1 cellular context compared by ENCODE assay signal in the genomic region with DNA sequence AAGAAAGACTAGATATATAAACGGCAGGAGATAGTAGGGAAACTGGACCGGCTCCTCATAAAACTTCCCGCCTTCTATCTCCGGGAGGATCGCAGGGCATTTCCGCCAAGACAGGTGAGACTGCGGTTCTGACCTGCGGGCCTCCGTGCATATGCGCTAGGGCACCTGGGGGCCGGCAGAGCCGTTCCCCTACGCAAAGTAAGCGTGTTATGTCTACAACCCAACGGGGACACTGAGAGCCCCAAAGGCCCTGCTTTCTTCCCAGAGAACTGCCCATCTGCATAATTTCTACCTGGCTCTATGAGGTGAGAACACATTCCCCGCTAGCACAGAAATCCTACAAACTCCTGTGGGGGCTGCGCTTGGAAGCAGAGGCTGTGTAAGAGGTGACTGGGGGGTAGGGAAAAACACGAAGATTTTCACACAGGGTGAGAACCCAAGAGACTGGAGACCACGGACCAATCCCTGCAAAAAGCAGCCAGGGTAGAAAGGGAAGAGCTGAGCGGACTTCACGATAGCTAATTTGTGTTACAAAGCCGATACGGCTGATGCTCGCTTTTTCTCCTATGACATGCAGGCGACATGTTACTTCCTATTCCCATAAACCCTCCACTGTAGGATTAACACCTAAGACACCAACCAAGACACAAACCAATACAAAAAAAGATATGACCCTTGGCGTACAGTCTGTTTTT.
TF ChIP-seq lines count a peak whose summit lies in the region.

No MANE protein-coding gene starts in this region.

TF ChIP-seq in GM12878, 131 proteins besides CTCF, POLR2A, EP300 and RAD21 (continued from another document):
- peak; percentile 71; the same call in 1 of the 2 replicates for TF ChIP-seq PAX5 (IDR thresholded peaks at IDR 0.05; ENCODE audit: borderline replicate concordance, low read depth, low read length)
- peak; percentile 91; the same call in 1 of the 2 replicates for TF ChIP-seq TARDBP (IDR thresholded peaks at IDR 0.05; ENCODE audit: borderline replicate concordance)
- TF ChIP-seq YY1 (IDR thresholded peaks at IDR 0.05; ENCODE audit: low read depth, low read length), result peak; percentile 85
- TF ChIP-seq, protein P1, sequence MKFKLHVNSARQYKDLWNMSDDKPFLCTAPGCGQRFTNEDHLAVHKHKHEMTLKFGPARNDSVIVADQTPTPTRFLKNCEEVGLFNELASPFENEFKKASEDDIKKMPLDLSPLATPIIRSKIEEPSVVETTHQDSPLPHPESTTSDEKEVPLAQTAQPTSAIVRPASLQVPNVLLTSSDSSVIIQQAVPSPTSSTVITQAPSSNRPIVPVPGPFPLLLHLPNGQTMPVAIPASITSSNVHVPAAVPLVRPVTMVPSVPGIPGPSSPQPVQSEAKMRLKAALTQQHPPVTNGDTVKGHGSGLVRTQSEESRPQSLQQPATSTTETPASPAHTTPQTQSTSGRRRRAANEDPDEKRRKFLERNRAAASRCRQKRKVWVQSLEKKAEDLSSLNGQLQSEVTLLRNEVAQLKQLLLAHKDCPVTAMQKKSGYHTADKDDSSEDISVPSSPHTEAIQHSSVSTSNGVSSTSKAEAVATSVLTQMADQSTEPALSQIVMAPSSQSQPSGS (IDR thresholded peaks at IDR 0.05; ENCODE audit: low read length), result peak; percentile 97
TF ChIP-seq in GM12878: peak in this region for 47; not testable (repeated sequence) for 84.
